ENCODE assay signal across 6 cellular contexts in genomic region chr1:153962088-153963029, GRCh38. TPM values are rescaled to one million over a fixed set of nuclear protein-coding genes. Genes with fewer than 3 reads are reported as not detected.
DNase-seq lines count a peak whose midpoint lies in the region; ATAC-seq lines count a peak whose summit lies in the region.

No MANE protein-coding gene starts in this region.

- H3K4me1 Mint-ChIP-seq in dendritic cell treated with granulocyte-macrophage colony-stimulating factor and Interleukin-4, amounts not matched to agents 40 ng/mL and 50 ng/mL, for 4 days (ENCODE audit: low read depth): peaks cover 68% of the 10 kb centered on the region

- H3K27me3 Mint-ChIP-seq in dendritic cell treated with granulocyte-macrophage colony-stimulating factor and Interleukin-4, amounts not matched to agents 40 ng/mL and 50 ng/mL, for 4 days: no peaks in the 10 kb centered on the region

- H3K9me3 Mint-ChIP-seq in dendritic cell treated with granulocyte-macrophage colony-stimulating factor and Interleukin-4, amounts not matched to agents 40 ng/mL and 50 ng/mL, for 4 days: no peaks in the 10 kb centered on the region

- ATAC-seq in Right ventricle myocardium inferior: no peak
- no peak for ATAC-seq in Right ventricle myocardium superior (ENCODE audit: poor library complexity)
- ATAC-seq in HG03565 (IDR thresholded peaks at IDR 0.05; ENCODE audit: unreplicated experiment): no peak

- intact Hi-C loops in Right ventricle myocardium inferior (cut with DNase I) (no loop called here), Right ventricle myocardium superior (cut with DNase I) (no loop called here)
- intact Hi-C loops in dendritic cell treated with granulocyte-macrophage colony-stimulating factor and Interleukin-4, amounts not matched to agents 40 ng/mL and 50 ng/mL, for 4 days (cut with micrococcal nuclease): loop anchor here (1.0 kb wide), 1 partner anchor 16 kb away; the partner anchor contains the start of gene DENND4B

- H3K4me3 Mint-ChIP-seq in dendritic cell treated with granulocyte-macrophage colony-stimulating factor and Interleukin-4, amounts not matched to agents 40 ng/mL and 50 ng/mL, for 4 days: peak overlapping the region; percentile 70

- H3K27ac Mint-ChIP-seq in dendritic cell treated with granulocyte-macrophage colony-stimulating factor and Interleukin-4, amounts not matched to agents 40 ng/mL and 50 ng/mL, for 4 days: peak overlapping the region; percentile 77

- DNase-seq in Right ventricle myocardium inferior (ENCODE audit: missing footprints) (peak; percentile 75), Right ventricle myocardium superior (no peak), pons (ENCODE audit: low spot score) (peak; percentile 37)
- no peak for DNase-seq in activated effector memory CD4-positive, alpha-beta T cell treated with Interleukin-2 at 50 U/mL for 16 hours

- peaks cover 69% of the 10 kb centered on the region for H3K36me3 Mint-ChIP-seq in dendritic cell treated with granulocyte-macrophage colony-stimulating factor and Interleukin-4, amounts not matched to agents 40 ng/mL and 50 ng/mL, for 4 days (ENCODE audit: low read depth)

RNA-seq across cellular contexts. Expression of gene SLC39A1, which starts 1.0 kb away (rescaled TPM):
- total RNA-seq in Right ventricle myocardium inferior (48.9 TPM), Right ventricle myocardium superior (46.9 TPM)

RNA-seq across cellular contexts. Expression of gene CRTC2, which starts 3.9 kb away (rescaled TPM):
- total RNA-seq in Right ventricle myocardium inferior (19.3 TPM), Right ventricle myocardium superior (20.8 TPM)

RNA-seq across cellular contexts. Expression of gene CREB3L4, which starts 5.3 kb away (rescaled TPM):
- total RNA-seq in Right ventricle myocardium inferior: 4.9 TPM
- total RNA-seq in Right ventricle myocardium superior: 4.1 TPM

RNA-seq across cellular contexts. Expression of gene JTB, which starts 15.1 kb away (rescaled TPM):
- total RNA-seq in Right ventricle myocardium inferior (76.8 TPM), Right ventricle myocardium superior (69.6 TPM)

RNA-seq across cellular contexts. Expression of gene DENND4B, which starts 15.8 kb away (rescaled TPM):
- 51.6 TPM for total RNA-seq in Right ventricle myocardium inferior
- 45.5 TPM for total RNA-seq in Right ventricle myocardium superior

Comparison
In these comparisons a context has a peak if more than half of its experiments do, and no peak if none do; other contexts are left out.
1. DNase-seq: peak in Right ventricle myocardium inferior (single experiment) and pons (single experiment); none in Right ventricle myocardium superior (single experiment) and activated effector memory CD4-positive, alpha-beta T cell treated with Interleukin-2 at 50 U/mL for 16 hours (single experiment).